Comparison of ENCODE assay signal across 9 cellular contexts in genomic region chr15:44720000-44720435, GRCh38. TPM values are rescaled to one million over a fixed set of nuclear protein-coding genes. Genes with fewer than 3 reads are reported as not detected.
DNase-seq lines count a peak whose midpoint lies in the region; ATAC-seq and TF ChIP-seq lines count a peak whose summit lies in the region.
"Not testable (repeated sequence)": the region's sequence is repeated elsewhere in the genome, so short reads cannot be mapped to it uniquely, and the experiment has no call there.
"Had no signal": no experiment of that assay in that cellular context is flagged by ENCODE, and none has a peak within 500 bp of the region (broad histone marks: within the 10 kb centered on the region; RNA-seq: fewer than 3 reads in every experiment).

No MANE protein-coding gene starts in this region.

- intact Hi-C loops in activated T-helper 2 cell treated with anti-CD3 and anti-CD28 coated beads, Interferon-gamma antibody, Interleukin-2, Interleukin-4, amounts not matched to agents 10 μg/mL and 5 μg/mL and 100 μg/mL, durations not matched to agents 14 hours and 24 hours and 36 hours (cut with micrococcal nuclease), result loop anchor here (1.0 to 10.0 kb wide), 5 partner anchors 8 to 895 kb away; partner anchors contain the start of genes B2M, GOLM2, MFAP1 and PATL2
- intact Hi-C loops in dendritic cell treated with granulocyte-macrophage colony-stimulating factor and Interleukin-4, amounts not matched to agents 40 ng/mL and 50 ng/mL, for 4 days (cut with micrococcal nuclease), result not testable (repeated sequence)

- H3K9ac ChIP-seq in MM.1S (ENCODE audit: low read length), result not testable (repeated sequence)

- not testable (repeated sequence) for H3K4me2 ChIP-seq in MM.1S (ENCODE audit: low read depth, low read length)

- H3K27ac ChIP-seq in CD4-positive, CD25-positive, alpha-beta regulatory T cell (ENCODE audit: insufficient read depth, low read length, poor library complexity, severe bottlenecking), result peak overlapping the region; percentile 100
- peak overlapping the region; percentile 43; the same call in 1 of the 2 replicates for H3K27ac ChIP-seq in MM.1S (ENCODE audit: low read length)
- H3K27ac ChIP-seq in upper lobe of left lung, result peak overlapping the region; percentile 27 to 58 (median 41)

- peaks cover 67% of the 10 kb centered on the region for H3F3A ChIP-seq in MM.1S (ENCODE audit: insufficient read depth, low read length)

- H3K4me1 Mint-ChIP-seq in CD4-positive, CD25-positive, alpha-beta regulatory T cell, result peaks cover 55 to 92% (median 75%) of the 10 kb centered on the region in 4 donors
- peaks cover 91% of the 10 kb centered on the region for H3K4me1 Mint-ChIP-seq in activated CD4-positive, alpha-beta T cell treated with anti-CD3 and anti-CD28 coated beads, Interleukin-2, amount 10 ng/mL, durations not matched to agents 7 days and 5 days
- H3K4me1 Mint-ChIP-seq in activated T-helper 2 cell treated with anti-CD3 and anti-CD28 coated beads, Interferon-gamma antibody, Interleukin-2, Interleukin-4, amounts not matched to agents 10 μg/mL and 5 μg/mL and 100 μg/mL, durations not matched to agents 14 hours and 24 hours and 36 hours (ENCODE audit: low read depth), result peaks cover 75% of the 10 kb centered on the region
- peaks cover 52% of the 10 kb centered on the region for H3K4me1 Mint-ChIP-seq in dendritic cell treated with granulocyte-macrophage colony-stimulating factor and Interleukin-4, amounts not matched to agents 40 ng/mL and 50 ng/mL, for 4 days (ENCODE audit: low read depth)
- H3K4me1 Mint-ChIP-seq in natural killer cell treated with Interleukin-12 subunit alpha and Interleukin-12 subunit beta and Interleukin-15 and Interleukin-18, amount 100 ng/mL, for 72 hours (ENCODE audit: low read depth in 2 of 2), result peaks cover 75 to 85% of the 10 kb centered on the region in 2 donors

- not testable (repeated sequence) for DNase-seq in CD4-positive, CD25-positive, alpha-beta regulatory T cell; MM.1S; activated CD4-positive, alpha-beta T cell treated with anti-CD3 and anti-CD28 coated beads, Interleukin-2, amount 10 ng/mL, durations not matched to agents 7 days and 5 days; activated T-helper 2 cell treated with anti-CD3 and anti-CD28 coated beads, Interferon-gamma antibody, Interleukin-2, Interleukin-4, amounts not matched to agents 10 μg/mL and 5 μg/mL and 100 μg/mL, durations not matched to agents 14 hours and 24 hours and 36 hours (ENCODE audit: low spot score); natural killer cell treated with Interleukin-12 subunit alpha and Interleukin-12 subunit beta and Interleukin-15 and Interleukin-18, amount 100 ng/mL, for 72 hours (ENCODE audit: low spot score); upper lobe of left lung

- H3K79me2 ChIP-seq in MM.1S (ENCODE audit: low read length), result peaks cover 20% of the 10 kb centered on the region

- peaks cover 17% of the 10 kb centered on the region for H4K20me1 ChIP-seq in MM.1S (ENCODE audit: insufficient read depth, low read length)

- not testable (repeated sequence) for TF ChIP-seq EP300 in upper lobe of left lung (IDR thresholded peaks at IDR 0.05)

- TF ChIP-seq POLR2A in upper lobe of left lung (IDR thresholded peaks at IDR 0.05), result not testable (repeated sequence)

- H3K27me3 ChIP-seq in CD4-positive, CD25-positive, alpha-beta regulatory T cell (ENCODE audit: control insufficient read depth, insufficient read depth, low read length); MM.1S (replicated peaks; ENCODE audit: insufficient read depth, low read length); upper lobe of left lung: not testable (repeated sequence)

- peaks cover 42% of the 10 kb centered on the region for H3K36me3 ChIP-seq in CD4-positive, CD25-positive, alpha-beta regulatory T cell (ENCODE audit: control insufficient read depth, insufficient read depth, low read length)
- peaks cover 31% of the 10 kb centered on the region for H3K36me3 ChIP-seq in MM.1S (replicated peaks; ENCODE audit: insufficient read depth, low read length)
- peaks cover 36 to 56% (median 41%) of the 10 kb centered on the region in 4 donors for H3K36me3 ChIP-seq in upper lobe of left lung

- H2AFZ ChIP-seq in MM.1S (ENCODE audit: low read length), result not testable (repeated sequence)

- peak in 1 of 2 donors; percentile 1 for ATAC-seq in CD4-positive, CD25-positive, alpha-beta regulatory T cell (ENCODE audit: low read depth in 2 of 2)
- ATAC-seq in GM19324 (IDR thresholded peaks at IDR 0.05; ENCODE audit: low FRiP score, unreplicated experiment), result peak; percentile 20
- not testable (repeated sequence) for ATAC-seq in natural killer cell treated with Interleukin-12 subunit alpha and Interleukin-12 subunit beta and Interleukin-15 and Interleukin-18, amount 100 ng/mL, for 72 hours; upper lobe of left lung (ENCODE audit: low FRiP score in 2 of 2)

- H3K4me3 Mint-ChIP-seq in CD4-positive, CD25-positive, alpha-beta regulatory T cell, result peak overlapping the region; percentile 23 to 98 (median 87)
- peak overlapping the region; percentile 20 for H3K4me3 Mint-ChIP-seq in activated CD4-positive, alpha-beta T cell treated with anti-CD3 and anti-CD28 coated beads, Interleukin-2, amount 10 ng/mL, durations not matched to agents 7 days and 5 days
- H3K4me3 Mint-ChIP-seq in activated T-helper 2 cell treated with anti-CD3 and anti-CD28 coated beads, Interferon-gamma antibody, Interleukin-2, Interleukin-4, amounts not matched to agents 10 μg/mL and 5 μg/mL and 100 μg/mL, durations not matched to agents 14 hours and 24 hours and 36 hours (ENCODE audit: low read depth); dendritic cell treated with granulocyte-macrophage colony-stimulating factor and Interleukin-4, amounts not matched to agents 40 ng/mL and 50 ng/mL, for 4 days: not testable (repeated sequence)
- H3K4me3 Mint-ChIP-seq in natural killer cell treated with Interleukin-12 subunit alpha and Interleukin-12 subunit beta and Interleukin-15 and Interleukin-18, amount 100 ng/mL, for 72 hours, result peak overlapping the region; percentile 14

- peak overlapping the region; percentile 100 for H3K4me3 ChIP-seq in CD4-positive, CD25-positive, alpha-beta regulatory T cell (ENCODE audit: low read depth, low read length)
- H3K4me3 ChIP-seq in MM.1S (ENCODE audit: low read length); upper lobe of left lung: not testable (repeated sequence)

- 84 to 90% methylated on average over 8 of the region's 8 CpGs for WGBS in upper lobe of left lung, 2 donors

- peaks cover 42% of the 10 kb centered on the region for H3K36me3 Mint-ChIP-seq in CD4-positive, CD25-positive, alpha-beta regulatory T cell
- peaks cover 53% of the 10 kb centered on the region for H3K36me3 Mint-ChIP-seq in activated CD4-positive, alpha-beta T cell treated with anti-CD3 and anti-CD28 coated beads, Interleukin-2, amount 10 ng/mL, durations not matched to agents 7 days and 5 days (ENCODE audit: low read depth)
- peaks cover 55% of the 10 kb centered on the region for H3K36me3 Mint-ChIP-seq in activated T-helper 2 cell treated with anti-CD3 and anti-CD28 coated beads, Interferon-gamma antibody, Interleukin-2, Interleukin-4, amounts not matched to agents 10 μg/mL and 5 μg/mL and 100 μg/mL, durations not matched to agents 14 hours and 24 hours and 36 hours (ENCODE audit: low read depth)
- H3K36me3 Mint-ChIP-seq in dendritic cell treated with granulocyte-macrophage colony-stimulating factor and Interleukin-4, amounts not matched to agents 40 ng/mL and 50 ng/mL, for 4 days (ENCODE audit: low read depth), result peaks cover 51% of the 10 kb centered on the region
- peaks cover 38% of the 10 kb centered on the region for H3K36me3 Mint-ChIP-seq in natural killer cell treated with Interleukin-12 subunit alpha and Interleukin-12 subunit beta and Interleukin-15 and Interleukin-18, amount 100 ng/mL, for 72 hours

- POLR2A ChIA-PET in activated CD4-positive, alpha-beta T cell treated with anti-CD3 and anti-CD28 coated beads, Interleukin-2, amount 10 ng/mL, durations not matched to agents 7 days and 5 days (lab: Charles Lee), result interaction anchor here (0.9 to 11.7 kb wide), 8 partner anchors 9 to 55 kb away, joined by 4 to 283 read pairs (median 8); partner anchors contain the start of genes B2M, PATL2, SPG11 and TRIM69

- H3K27me3 Mint-ChIP-seq in CD4-positive, CD25-positive, alpha-beta regulatory T cell; activated CD4-positive, alpha-beta T cell treated with anti-CD3 and anti-CD28 coated beads, Interleukin-2, amount 10 ng/mL, durations not matched to agents 7 days and 5 days; activated T-helper 2 cell treated with anti-CD3 and anti-CD28 coated beads, Interferon-gamma antibody, Interleukin-2, Interleukin-4, amounts not matched to agents 10 μg/mL and 5 μg/mL and 100 μg/mL, durations not matched to agents 14 hours and 24 hours and 36 hours (ENCODE audit: low read depth); dendritic cell treated with granulocyte-macrophage colony-stimulating factor and Interleukin-4, amounts not matched to agents 40 ng/mL and 50 ng/mL, for 4 days; natural killer cell treated with Interleukin-12 subunit alpha and Interleukin-12 subunit beta and Interleukin-15 and Interleukin-18, amount 100 ng/mL, for 72 hours: not testable (repeated sequence)

- not testable (repeated sequence) for H3K9me2 ChIP-seq in MM.1S (replicated peaks; ENCODE audit: insufficient read depth, low read length)

- H3K9me3 ChIP-seq in CD4-positive, CD25-positive, alpha-beta regulatory T cell (ENCODE audit: control insufficient read depth in 2 of 2, low read length in 2 of 2); MM.1S (replicated peaks; ENCODE audit: insufficient read depth, low read length); upper lobe of left lung: not testable (repeated sequence)

- CTCF ChIA-PET in activated CD4-positive, alpha-beta T cell treated with anti-CD3 and anti-CD28 coated beads, Interleukin-2, amount 10 ng/mL, durations not matched to agents 7 days and 5 days (lab: Charles Lee), result interaction anchor here (1.2 to 18.8 kb wide), 5 partner anchors 8 to 136 kb away, joined by 3 to 287 read pairs (median 6); partner anchors contain the start of genes SPG11 and TRIM69

- not testable (repeated sequence) for H3K9me3 Mint-ChIP-seq in CD4-positive, CD25-positive, alpha-beta regulatory T cell; activated CD4-positive, alpha-beta T cell treated with anti-CD3 and anti-CD28 coated beads, Interleukin-2, amount 10 ng/mL, durations not matched to agents 7 days and 5 days; activated T-helper 2 cell treated with anti-CD3 and anti-CD28 coated beads, Interferon-gamma antibody, Interleukin-2, Interleukin-4, amounts not matched to agents 10 μg/mL and 5 μg/mL and 100 μg/mL, durations not matched to agents 14 hours and 24 hours and 36 hours; dendritic cell treated with granulocyte-macrophage colony-stimulating factor and Interleukin-4, amounts not matched to agents 40 ng/mL and 50 ng/mL, for 4 days; natural killer cell treated with Interleukin-12 subunit alpha and Interleukin-12 subunit beta and Interleukin-15 and Interleukin-18, amount 100 ng/mL, for 72 hours

- not testable (repeated sequence) for TF ChIP-seq CTCF in MM.1S (IDR thresholded peaks at IDR 0.05; ENCODE audit: low read length); upper lobe of left lung (IDR thresholded peaks at IDR 0.05)

- H3K4me1 ChIP-seq in CD4-positive, CD25-positive, alpha-beta regulatory T cell (ENCODE audit: control insufficient read depth, insufficient read depth, low read length, poor library complexity, severe bottlenecking), result peaks cover 100% of the 10 kb centered on the region
- H3K4me1 ChIP-seq in MM.1S (ENCODE audit: low read length) (peaks cover 76% of the 10 kb centered on the region), upper lobe of left lung (peaks cover 20 to 53% (median 37%) of the 10 kb centered on the region in 4 donors)

- H3K27ac Mint-ChIP-seq in CD4-positive, CD25-positive, alpha-beta regulatory T cell, result peak overlapping the region; percentile 85 to 94 (median 91)
- H3K27ac Mint-ChIP-seq in activated CD4-positive, alpha-beta T cell treated with anti-CD3 and anti-CD28 coated beads, Interleukin-2, amount 10 ng/mL, durations not matched to agents 7 days and 5 days, result peak overlapping the region; percentile 92
- H3K27ac Mint-ChIP-seq in activated T-helper 2 cell treated with anti-CD3 and anti-CD28 coated beads, Interferon-gamma antibody, Interleukin-2, Interleukin-4, amounts not matched to agents 10 μg/mL and 5 μg/mL and 100 μg/mL, durations not matched to agents 14 hours and 24 hours and 36 hours, result peak overlapping the region; percentile 94
- H3K27ac Mint-ChIP-seq in dendritic cell treated with granulocyte-macrophage colony-stimulating factor and Interleukin-4, amounts not matched to agents 40 ng/mL and 50 ng/mL, for 4 days, result peak overlapping the region; percentile 79
- peak overlapping the region; percentile 99 for H3K27ac Mint-ChIP-seq in natural killer cell treated with Interleukin-12 subunit alpha and Interleukin-12 subunit beta and Interleukin-15 and Interleukin-18, amount 100 ng/mL, for 72 hours

RNA-seq across cellular contexts. Expression of gene B2M, which starts 8.7 kb away (rescaled TPM):
- total RNA-seq in CD4-positive, CD25-positive, alpha-beta regulatory T cell, result 7,793 TPM
- polyA plus RNA-seq in CD4-positive, CD25-positive, alpha-beta regulatory T cell, result over 10,000 TPM; 37,989 to 53,417 (median 43,977) TPM
- over 10,000 TPM in 1 of 2 experiments, 1,000 to 10,000 TPM in 1; 9,253 to 11,726 TPM for total RNA-seq in activated CD4-positive, alpha-beta T cell treated with anti-CD3 and anti-CD28 coated beads, Interleukin-2, amount 10 ng/mL, durations not matched to agents 7 days and 5 days
- total RNA-seq in activated T-helper 2 cell treated with anti-CD3 and anti-CD28 coated beads, Interferon-gamma antibody, Interleukin-2, Interleukin-4, amounts not matched to agents 10 μg/mL and 5 μg/mL and 100 μg/mL, durations not matched to agents 14 hours and 24 hours and 36 hours, result 4,961 and 5,148 TPM in 2 replicates
- total RNA-seq in natural killer cell treated with Interleukin-12 subunit alpha and Interleukin-12 subunit beta and Interleukin-15 and Interleukin-18, amount 100 ng/mL, for 72 hours, result 1,000 to 10,000 TPM; 2,989 to 7,967 TPM
- 1,000 to 10,000 TPM in 5 of 6 donors, 100 to 1,000 TPM in 1; 963 to 7,115 (median 3,598) TPM for total RNA-seq in upper lobe of left lung

RNA-seq across cellular contexts. Expression of gene PATL2, which starts 8.9 kb away (rescaled TPM):
- 44.1 TPM for total RNA-seq in CD4-positive, CD25-positive, alpha-beta regulatory T cell
- 10 to 100 TPM in 2 of 4 donors, 1 to 10 TPM in 2; 7.8 to 20.6 (median 12.8) TPM for polyA plus RNA-seq in CD4-positive, CD25-positive, alpha-beta regulatory T cell
- total RNA-seq in activated CD4-positive, alpha-beta T cell treated with anti-CD3 and anti-CD28 coated beads, Interleukin-2, amount 10 ng/mL, durations not matched to agents 7 days and 5 days, result 10 to 100 TPM; 15.9 to 20.5 TPM
- total RNA-seq in activated T-helper 2 cell treated with anti-CD3 and anti-CD28 coated beads, Interferon-gamma antibody, Interleukin-2, Interleukin-4, amounts not matched to agents 10 μg/mL and 5 μg/mL and 100 μg/mL, durations not matched to agents 14 hours and 24 hours and 36 hours, result 15.3 and 16.9 TPM in 2 replicates
- total RNA-seq in natural killer cell treated with Interleukin-12 subunit alpha and Interleukin-12 subunit beta and Interleukin-15 and Interleukin-18, amount 100 ng/mL, for 72 hours, result 10 to 100 TPM; 13.0 to 19.1 TPM
- 10 to 100 TPM in 2 of 6 donors, 1 to 10 TPM in 4; 2.6 to 30.4 (median 7.8) TPM for total RNA-seq in upper lobe of left lung
- total RNA-seq: epithelial cell of proximal tubule had no signal

RNA-seq across cellular contexts. Expression of gene TRIM69, which starts 16.3 kb away (rescaled TPM):
- total RNA-seq in CD4-positive, CD25-positive, alpha-beta regulatory T cell, result 50.5 TPM
- polyA plus RNA-seq in CD4-positive, CD25-positive, alpha-beta regulatory T cell, result 10 to 100 TPM; 38.1 to 61.5 (median 55.7) TPM
- 10 to 100 TPM; 67.9 to 70.2 TPM for total RNA-seq in activated CD4-positive, alpha-beta T cell treated with anti-CD3 and anti-CD28 coated beads, Interleukin-2, amount 10 ng/mL, durations not matched to agents 7 days and 5 days
- 70.8 and 75.1 TPM in 2 replicates for total RNA-seq in activated T-helper 2 cell treated with anti-CD3 and anti-CD28 coated beads, Interferon-gamma antibody, Interleukin-2, Interleukin-4, amounts not matched to agents 10 μg/mL and 5 μg/mL and 100 μg/mL, durations not matched to agents 14 hours and 24 hours and 36 hours
- total RNA-seq in natural killer cell treated with Interleukin-12 subunit alpha and Interleukin-12 subunit beta and Interleukin-15 and Interleukin-18, amount 100 ng/mL, for 72 hours, result 10 to 100 TPM; 28.8 to 33.9 TPM
- 10 to 100 TPM; 10.3 to 29.3 (median 18.3) TPM for total RNA-seq in upper lobe of left lung

RNA-seq across cellular contexts. Expression of gene SPG11, which starts 56.6 kb away (rescaled TPM):
- 71.5 TPM for total RNA-seq in CD4-positive, CD25-positive, alpha-beta regulatory T cell
- 10 to 100 TPM; 21.6 to 27.7 (median 24.6) TPM for polyA plus RNA-seq in CD4-positive, CD25-positive, alpha-beta regulatory T cell
- 10 to 100 TPM; 69.2 to 77.6 TPM for total RNA-seq in activated CD4-positive, alpha-beta T cell treated with anti-CD3 and anti-CD28 coated beads, Interleukin-2, amount 10 ng/mL, durations not matched to agents 7 days and 5 days
- 71.2 and 75.8 TPM in 2 replicates for total RNA-seq in activated T-helper 2 cell treated with anti-CD3 and anti-CD28 coated beads, Interferon-gamma antibody, Interleukin-2, Interleukin-4, amounts not matched to agents 10 μg/mL and 5 μg/mL and 100 μg/mL, durations not matched to agents 14 hours and 24 hours and 36 hours
- total RNA-seq in natural killer cell treated with Interleukin-12 subunit alpha and Interleukin-12 subunit beta and Interleukin-15 and Interleukin-18, amount 100 ng/mL, for 72 hours, result 100 to 1,000 TPM in 1 of 2 donors, 10 to 100 TPM in 1; 86.2 to 114 TPM
- 100 to 1,000 TPM in 3 of 6 donors, 10 to 100 TPM in 3; 81.6 to 161 (median 97.4) TPM for total RNA-seq in upper lobe of left lung

Comparison
In these comparisons a context has a peak if more than half of its experiments do, and no peak if none do; other contexts are left out.
1. H3K27ac ChIP-seq: peak in every context shown above with its lines; median percentile 100 in CD4-positive, CD25-positive, alpha-beta regulatory T cell; 43 in MM.1S; 41 in upper lobe of left lung.